Comparison of ENCODE assay signal across 23 cellular contexts in genomic region chr5:58816181-58816731, GRCh38.
"Had no signal": no experiment of that assay in that cellular context is flagged by ENCODE, and none has a peak within 500 bp of the region (broad histone marks: within the 10 kb centered on the region; RNA-seq: fewer than 3 reads in every experiment).

No MANE protein-coding gene starts in this region.

- H3K9me3 ChIP-seq: Peyer's patch had no signal

- H3K27ac ChIP-seq: cardiac muscle cell, Peyer's patch, RWPE1, WERI-Rb-1 had no signal

- FAIRE-seq: astrocyte had no signal

- ATAC-seq: activated CD4-positive, alpha-beta T cell treated with anti-CD3 and anti-CD28 coated beads for 36 hours; activated T-helper 17 cell treated with anti-CD3 and anti-CD28 coated beads, Interleukin-2, amount 50 U/mL, for 72 hours had no signal

- H3K4me3 ChIP-seq: cardiac muscle cell, Peyer's patch had no signal

- H3K36me3 ChIP-seq: cardiac muscle cell, Peyer's patch, WERI-Rb-1 had no signal

- H3K4me1 ChIP-seq: Peyer's patch had no signal

- DNase-seq: activated CD4-positive, alpha-beta memory T cell treated with anti-CD3 and anti-CD28 coated beads, Interleukin-2, amount 10 ng/mL, durations not matched to agents 7 days and 5 days; activated CD4-positive, alpha-beta T cell treated with anti-CD3 and anti-CD28 coated beads for 36 hours; activated CD4-positive, alpha-beta T cell treated with anti-CD3 and anti-CD28 coated beads, Interleukin-2, amount 50 U/mL, for 1 hour; activated gamma-delta T cell; activated naive CD4-positive, alpha-beta T cell treated with anti-CD3 and anti-CD28 coated beads for 36 hours; activated T-cell treated with anti-CD3 and anti-CD28 coated beads for 4 hours; activated T-cell treated with anti-CD3 and anti-CD28 coated beads, Interleukin-2, amount 50 U/mL, for 48 hours; amygdala; KG1; NCI-H1092 treated with DMSO at 0.1 percent for 48 hours; NCI-H1436; NCI-H187 treated with DMSO at 0.1 percent for 48 hours; NCI-H2081 treated with DMSO at 0.1 percent for 48 hours; NK-92 treated with Interleukin-12 subunit alpha and Interleukin-12 subunit beta, amount 100 ng/mL, for 24 hours; OCI-M1; Peyer's patch; Right ventricle myocardium superior; T-helper 1 cell; WERI-Rb-1 had no signal

- H3K27me3 ChIP-seq: cardiac muscle cell, Peyer's patch had no signal
